Comparison of ENCODE assay signal across 1 cellular context in the genomic region with DNA sequence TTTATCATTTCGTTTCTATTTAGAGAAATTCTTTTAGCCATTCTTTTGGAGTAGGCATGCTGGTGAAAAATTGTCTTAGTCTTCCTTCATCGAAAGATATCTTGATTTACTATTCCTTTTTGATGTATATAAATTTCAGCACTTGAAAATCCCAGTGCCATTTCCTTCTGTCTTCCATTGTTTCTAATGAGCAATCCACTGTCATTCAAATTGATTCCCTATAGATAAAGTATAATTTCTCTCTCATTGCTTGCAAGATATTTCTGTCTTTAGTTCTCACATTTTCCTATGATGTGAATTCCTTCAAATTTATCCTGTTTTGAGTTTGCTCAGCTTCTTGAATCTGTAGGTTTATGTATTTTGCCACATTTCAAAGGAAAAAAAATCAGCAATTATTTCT.
TF ChIP-seq lines count a peak whose summit lies in the region.

No MANE protein-coding gene starts in this region.

TF ChIP-seq in WTC11, 78 proteins besides CTCF, POLR2A, EP300 and RAD21 (continued from another document):
- TF ChIP-seq ZNF317 (CRISPR knock-in tag; IDR thresholded peaks at IDR 0.05; ENCODE audit: borderline replicate concordance, low read depth) (peak; percentile 85), IRF2 (CRISPR knock-in tag; IDR thresholded peaks at IDR 0.05; ENCODE audit: borderline replicate concordance, low read depth) (no peak), ZNF232 (CRISPR knock-in tag; IDR thresholded peaks at IDR 0.05) (no peak), FOXK1 (CRISPR knock-in tag; IDR thresholded peaks at IDR 0.05) (no peak), FOXJ3 (CRISPR knock-in tag; IDR thresholded peaks at IDR 0.05; ENCODE audit: borderline replicate concordance) (no peak)
TF ChIP-seq in WTC11: peak in this region for 1.
